13 cellular contexts compared by ENCODE assay signal in genomic region chr9:27351438-27351837, GRCh38. TPM values are rescaled to one million over a fixed set of nuclear protein-coding genes. Genes with fewer than 3 reads are reported as not detected.
A peak's percentile ranks its signal among the peaks of the same experiment; 100 is the strongest.
DNase-seq lines count a peak whose midpoint lies in the region; ATAC-seq and TF ChIP-seq lines count a peak whose summit lies in the region.
"Had no signal": no experiment of that assay in that cellular context is flagged by ENCODE, and none has a peak within 500 bp of the region (broad histone marks: within the 10 kb centered on the region; RNA-seq: fewer than 3 reads in every experiment).

No MANE protein-coding gene starts in this region.

- no peak overlapping the region for H3K4me3 ChIP-seq in left ventricle myocardium inferior
- no peak overlapping the region for H3K4me3 ChIP-seq in sigmoid colon
- H3K4me3 ChIP-seq: left lung had no signal

- no peaks in the 10 kb centered on the region for H3K9me3 ChIP-seq in left ventricle myocardium inferior (replicated peaks)
- H3K9me3 ChIP-seq in sigmoid colon = no peaks in the 10 kb centered on the region
- H3K9me3 ChIP-seq: left lung had no signal

- no peak for TF ChIP-seq POLR2A in sigmoid colon (IDR thresholded peaks at IDR 0.05)

- 72 to 84% methylated on average over 2 of the region's 2 CpGs for WGBS in sigmoid colon, 2 donors

- DNase-seq in MV-4-11 (lab: John Stamatoyannopoulos, UW) = peak; percentile 26
- peak; percentile 55 for DNase-seq in amniotic epithelial cell (ENCODE audit: low read depth)
- peak; percentile 52 for DNase-seq in left ventricle myocardium inferior
- peak; percentile 91 for DNase-seq in sigmoid colon
- DNase-seq in NCI-H1048 (lab: John Stamatoyannopoulos, UW) = no peak
- DNase-seq in OCI-M2 (lab: John Stamatoyannopoulos, UW; ENCODE audit: unreplicated experiment) = no peak
- DNase-seq: left lung; stimulated activated CD4-positive, alpha-beta T cell treated with anti-CD3 and anti-CD28 coated beads, Interleukin-2, amount 100 ng/mL, for 24 hours; stimulated activated naive CD8-positive, alpha-beta T cell treated with anti-CD3 and anti-CD28 coated beads, Interleukin-15, Interleukin-2, amounts not matched to agents 100 U/mL and 50 U/mL, for 24 hours had no signal

- H3K36me3 ChIP-seq in left ventricle myocardium inferior (no peaks in the 10 kb centered on the region), sigmoid colon (no peaks in the 10 kb centered on the region)
- H3K36me3 ChIP-seq: left lung had no signal

- TF ChIP-seq EP300 in sigmoid colon (IDR thresholded peaks at IDR 0.05) = peak in 1 of 4 donors; percentile 63

- H3K27me3 ChIP-seq in left ventricle myocardium inferior (ENCODE audit: low read depth) (no peaks in the 10 kb centered on the region), sigmoid colon (no peaks in the 10 kb centered on the region)
- H3K27me3 ChIP-seq: left lung had no signal

- peak; percentile 16 for TF ChIP-seq CTCF in left ventricle myocardium inferior (IDR thresholded peaks at IDR 0.05; ENCODE audit: borderline replicate concordance)
- TF ChIP-seq CTCF in sigmoid colon (IDR thresholded peaks at IDR 0.05) = peak in 1 of 4 experiments; percentile 20

- peaks cover 46% of the 10 kb centered on the region for H3K4me1 ChIP-seq in left ventricle myocardium inferior
- peaks cover 0 to 40% (median 36%) of the 10 kb centered on the region in 4 donors for H3K4me1 ChIP-seq in sigmoid colon
- H3K4me1 ChIP-seq: parathyroid adenoma had no signal

- intact Hi-C loops in left ventricle myocardium inferior (cut with micrococcal nuclease) = no loop called here
- intact Hi-C loops in sigmoid colon (cut with DNase I) = loop anchor here (5.0 kb wide), 1 partner anchor 176 kb away; the partner anchor contains the start of gene MOB3B

- H3K27ac ChIP-seq in left ventricle myocardium inferior (replicated peaks) (peak overlapping the region; percentile 63), sigmoid colon (peak overlapping the region in 3 of 4 donors; percentile 4 to 75 (median 67))
- H3K27ac ChIP-seq: parathyroid adenoma had no signal

- no peak for ATAC-seq in GM21529 (IDR thresholded peaks at IDR 0.05; ENCODE audit: unreplicated experiment)
- no peak for ATAC-seq in HG02588 (IDR thresholded peaks at IDR 0.05; ENCODE audit: unreplicated experiment)
- ATAC-seq: stimulated activated naive CD8-positive, alpha-beta T cell treated with anti-CD3 and anti-CD28 coated beads, Interleukin-15, Interleukin-2, amounts not matched to agents 100 U/mL and 50 U/mL, for 24 hours had no signal

RNA-seq across cellular contexts. Expression of gene EQTN, which starts 54.5 kb away (rescaled TPM):
- not detected for total RNA-seq in left ventricle myocardium inferior
- total RNA-seq in sigmoid colon = under 1 TPM in 1 of 4 donors, not detected in 3; 0.71 TPM
- polyA plus RNA-seq in sigmoid colon = under 1 TPM in 1 of 3 donors, not detected in 2; 0.17 TPM
- total RNA-seq: MCF 10A had no signal

Comparison
In these comparisons a context has a peak if more than half of its experiments do, and no peak if none do; other contexts are left out.
1. DNase-seq: peak in MV-4-11 (single experiment), amniotic epithelial cell (single experiment), left ventricle myocardium inferior (single experiment) and sigmoid colon (single experiment); none in NCI-H1048 (single experiment) and OCI-M2 (single experiment).